ENCODE assay signal across 8 cellular contexts in genomic region chr11:86818466-86819282, GRCh38. TPM values are rescaled to one million over a fixed set of nuclear protein-coding genes. Genes with fewer than 3 reads are reported as not detected.
DNase-seq lines count a peak whose midpoint lies in the region; ATAC-seq and TF ChIP-seq lines count a peak whose summit lies in the region.

No MANE protein-coding gene starts in this region.

- H3K4me3 ChIP-seq in right atrium auricular region, result no peak overlapping the region
- H3K4me3 ChIP-seq in gastrocnemius medialis, result peak overlapping the region in 1 of 4 donors; percentile 13

- peaks cover 0 to 28% of the 10 kb centered on the region in 2 donors for H3K4me1 ChIP-seq in right atrium auricular region
- peaks cover 28 to 36% of the 10 kb centered on the region in 2 donors for H3K4me1 ChIP-seq in gastrocnemius medialis

- CTCF ChIA-PET in WTC11 (lab: Charles Lee), result interaction anchor here (1.0 kb wide), 1 partner anchor 210 kb away, joined by 6 read pairs; no protein-coding TSS in a partner anchor

- H3K36me3 Mint-ChIP-seq in WTC11, result no peaks in the 10 kb centered on the region

- intact Hi-C loops in gastrocnemius medialis (cut with DNase I; ENCODE audit: low total_unique reads), result loop anchor here (1.0 to 2.0 kb wide), 2 partner anchors 210 to 362 kb away; no protein-coding TSS in a partner anchor

- TF ChIP-seq POLR2A in gastrocnemius medialis (IDR thresholded peaks at IDR 0.05), result no peak

- peak; percentile 89 for DNase-seq in DMS53 treated with DMSO at 0.1 percent for 48 hours (lab: John Stamatoyannopoulos, UW; ENCODE audit: unreplicated experiment)
- DNase-seq in NCI-H2196 treated with DMSO at 0.1 percent for 48 hours (lab: John Stamatoyannopoulos, UW; ENCODE audit: unreplicated experiment), result peak; percentile 47
- no peak for DNase-seq in WTC11 (ENCODE audit: low spot score)
- no peak for DNase-seq in right atrium auricular region (ENCODE audit: low spot score)
- DNase-seq in gastrocnemius medialis, result no peak
- no peak for DNase-seq in activated CD8-positive, alpha-beta memory T cell treated with anti-CD3 and anti-CD28 coated beads for 24 hours
- DNase-seq in activated CD4-positive, alpha-beta T cell treated with anti-CD3 and anti-CD28 coated beads for 4 hours, result no peak

- H3K27me3 ChIP-seq in right atrium auricular region (no peaks in the 10 kb centered on the region), gastrocnemius medialis (no peaks in the 10 kb centered on the region)

- H3K9me3 ChIP-seq in right atrium auricular region, result no peaks in the 10 kb centered on the region
- H3K9me3 ChIP-seq in gastrocnemius medialis, result no peaks in the 10 kb centered on the region

- H3K27ac Mint-ChIP-seq in WTC11, result no peak overlapping the region

- in situ Hi-C loops in gastrocnemius medialis (cut with MboI; ENCODE audit: low sequenced_read_pairs in 4 of 4), result loop anchor here (5.0 to 25.0 kb wide), 6 partner anchors 144 to 956 kb away; partner anchors contain the start of genes CCDC83 (in 1 of the 4) and ME3 (in 1 of the 4)

- TF ChIP-seq CTCF in WTC11 (IDR thresholded peaks at IDR 0.05) (peak; percentile 59), right atrium auricular region (IDR thresholded peaks at IDR 0.05) (peak; percentile 59 to 89), gastrocnemius medialis (IDR thresholded peaks at IDR 0.05 in 4 of 5, conservative IDR thresholded peaks at IDR 0.05 in 1 of 5) (peak; percentile 71 to 83 (median 76))

- peaks cover 3% of the 10 kb centered on the region for H3K9me3 Mint-ChIP-seq in WTC11

- ATAC-seq in HG02642 (IDR thresholded peaks at IDR 0.05; ENCODE audit: poor library complexity, unreplicated experiment) (peak; percentile 56), WTC11 (peak; percentile 58), gastrocnemius medialis (peak in 1 of 2 donors; percentile 77)

- POLR2A ChIA-PET in WTC11 (lab: Charles Lee), result no interaction called here

- H3K4me1 Mint-ChIP-seq in WTC11, result peaks cover 4% of the 10 kb centered on the region

- H3K36me3 ChIP-seq in right atrium auricular region (no peaks in the 10 kb centered on the region), gastrocnemius medialis (no peaks in the 10 kb centered on the region)

- H3K4me3 Mint-ChIP-seq in WTC11, result no peak overlapping the region

- H3K27me3 Mint-ChIP-seq in WTC11 (ENCODE audit: low read depth), result no peaks in the 10 kb centered on the region; the same call in 1 of the 2 replicates

- H3K27ac ChIP-seq in right atrium auricular region, result no peak overlapping the region
- H3K27ac ChIP-seq in gastrocnemius medialis, result no peak overlapping the region

TF ChIP-seq in WTC11, 78 proteins besides CTCF, POLR2A, EP300 and RAD21:
- TF ChIP-seq, protein P1, sequence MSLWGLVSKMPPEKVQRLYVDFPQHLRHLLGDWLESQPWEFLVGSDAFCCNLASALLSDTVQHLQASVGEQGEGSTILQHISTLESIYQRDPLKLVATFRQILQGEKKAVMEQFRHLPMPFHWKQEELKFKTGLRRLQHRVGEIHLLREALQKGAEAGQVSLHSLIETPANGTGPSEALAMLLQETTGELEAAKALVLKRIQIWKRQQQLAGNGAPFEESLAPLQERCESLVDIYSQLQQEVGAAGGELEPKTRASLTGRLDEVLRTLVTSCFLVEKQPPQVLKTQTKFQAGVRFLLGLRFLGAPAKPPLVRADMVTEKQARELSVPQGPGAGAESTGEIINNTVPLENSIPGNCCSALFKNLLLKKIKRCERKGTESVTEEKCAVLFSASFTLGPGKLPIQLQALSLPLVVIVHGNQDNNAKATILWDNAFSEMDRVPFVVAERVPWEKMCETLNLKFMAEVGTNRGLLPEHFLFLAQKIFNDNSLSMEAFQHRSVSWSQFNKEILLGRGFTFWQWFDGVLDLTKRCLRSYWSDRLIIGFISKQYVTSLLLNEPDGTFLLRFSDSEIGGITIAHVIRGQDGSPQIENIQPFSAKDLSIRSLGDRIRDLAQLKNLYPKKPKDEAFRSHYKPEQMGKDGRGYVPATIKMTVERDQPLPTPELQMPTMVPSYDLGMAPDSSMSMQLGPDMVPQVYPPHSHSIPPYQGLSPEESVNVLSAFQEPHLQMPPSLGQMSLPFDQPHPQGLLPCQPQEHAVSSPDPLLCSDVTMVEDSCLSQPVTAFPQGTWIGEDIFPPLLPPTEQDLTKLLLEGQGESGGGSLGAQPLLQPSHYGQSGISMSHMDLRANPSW (CRISPR knock-in tag; conservative IDR thresholded peaks at IDR 0.05; ENCODE audit: low read depth), result no peak
- TF ChIP-seq IRF1 (CRISPR knock-in tag; IDR thresholded peaks at IDR 0.05), result no peak
- no peak for TF ChIP-seq NFYB (CRISPR knock-in tag; conservative IDR thresholded peaks at IDR 0.05; ENCODE audit: low read depth)
- TF ChIP-seq, protein P2, sequence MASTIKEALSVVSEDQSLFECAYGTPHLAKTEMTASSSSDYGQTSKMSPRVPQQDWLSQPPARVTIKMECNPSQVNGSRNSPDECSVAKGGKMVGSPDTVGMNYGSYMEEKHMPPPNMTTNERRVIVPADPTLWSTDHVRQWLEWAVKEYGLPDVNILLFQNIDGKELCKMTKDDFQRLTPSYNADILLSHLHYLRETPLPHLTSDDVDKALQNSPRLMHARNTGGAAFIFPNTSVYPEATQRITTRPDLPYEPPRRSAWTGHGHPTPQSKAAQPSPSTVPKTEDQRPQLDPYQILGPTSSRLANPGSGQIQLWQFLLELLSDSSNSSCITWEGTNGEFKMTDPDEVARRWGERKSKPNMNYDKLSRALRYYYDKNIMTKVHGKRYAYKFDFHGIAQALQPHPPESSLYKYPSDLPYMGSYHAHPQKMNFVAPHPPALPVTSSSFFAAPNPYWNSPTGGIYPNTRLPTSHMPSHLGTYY (CRISPR knock-in tag; IDR thresholded peaks at IDR 0.05), result no peak

RNA-seq across cellular contexts. Expression of gene PRSS23, which starts 18.3 kb away (rescaled TPM):
- total RNA-seq in WTC11 (2021) (3.4 to 4.2 TPM (median 3.5 TPM) in 3 replicates), right atrium auricular region (10 to 100 TPM; 22.1 to 41.4 TPM), gastrocnemius medialis (10 to 100 TPM in 1 of 4 donors, 1 to 10 TPM in 3; 2.4 to 12.2 (median 7.1) TPM)

Comparison
In these comparisons a context has a peak if more than half of its experiments do, and no peak if none do; other contexts are left out.
1. DNase-seq: peak in DMS53 treated with DMSO at 0.1 percent for 48 hours (single experiment) and NCI-H2196 treated with DMSO at 0.1 percent for 48 hours (single experiment); none in WTC11 (single experiment), right atrium auricular region (single experiment), gastrocnemius medialis (0 of 2), activated CD8-positive, alpha-beta memory T cell treated with anti-CD3 and anti-CD28 coated beads for 24 hours (single experiment) and activated CD4-positive, alpha-beta T cell treated with anti-CD3 and anti-CD28 coated beads for 4 hours (0 of 2).
2. Peak in every context shown above with its lines, with median percentiles within 50 percentile points of each other: CTCF ChIP-seq.